In the genomic region with DNA sequence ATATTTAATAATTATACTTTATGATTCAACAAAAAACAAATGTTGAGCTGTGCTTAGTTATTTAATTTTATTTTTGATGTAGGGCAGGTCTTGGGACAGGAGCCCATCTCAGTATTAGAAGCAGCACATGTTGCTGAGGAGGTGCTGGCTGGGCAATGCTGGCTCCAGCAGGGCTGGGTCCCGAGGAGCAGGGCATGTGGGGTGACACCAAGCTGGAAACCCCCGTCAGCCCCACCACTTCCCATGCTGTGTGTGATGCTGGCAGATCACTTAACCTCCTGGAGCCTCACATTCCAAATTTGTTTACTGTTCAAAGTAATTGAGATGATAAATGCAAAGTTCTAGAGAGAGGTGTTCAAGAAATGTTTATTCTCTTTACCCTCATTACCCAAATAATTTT, we compare ENCODE assay signal across 20 cellular contexts.
DNase-seq lines count a peak whose midpoint lies in the region; ATAC-seq and TF ChIP-seq lines count a peak whose summit lies in the region.
"Had no signal": no experiment of that assay in that cellular context is flagged by ENCODE, and none has a peak within 500 bp of the region (broad histone marks: within the 10 kb centered on the region; RNA-seq: fewer than 3 reads in every experiment).

No MANE protein-coding gene starts in this region.

- no peak overlapping the region for H3K4me2 ChIP-seq in trophoblast cell (ENCODE audit: low read length)
- H3K4me2 ChIP-seq: KMS-11 had no signal

- H3K9me3 ChIP-seq in trophoblast cell (ENCODE audit: insufficient read depth, low read depth, low read length) (peaks cover 2% of the 10 kb centered on the region), esophagus squamous epithelium (peaks cover 0 to 6% (median 5%) of the 10 kb centered on the region in 3 donors)
- H3K9me3 ChIP-seq: colonic mucosa, ovary had no signal

- H2BK12ac ChIP-seq in trophoblast cell (ENCODE audit: low read length): no peak overlapping the region

- no CpG with 5 or more reads among the region's 2 CpGs for WGBS in trophoblast cell (ENCODE audit: extremely low coverage, insufficient coverage, insufficient read length)
- 37 to 57% methylated on average over 2 of the region's 2 CpGs for WGBS in esophagus squamous epithelium, 2 donors

- no peak for ATAC-seq in activated naive CD4-positive, alpha-beta T cell treated with anti-CD3 and anti-CD28 coated beads, Interleukin-2, amount 50 U/mL, for 72 hours
- ATAC-seq in HG03469 (IDR thresholded peaks at IDR 0.05; ENCODE audit: unreplicated experiment): peak; percentile 33

- peaks cover 10 to 20% of the 10 kb centered on the region in 2 donors for H3K9me3 Mint-ChIP-seq in activated naive CD4-positive, alpha-beta T cell treated with anti-CD3 and anti-CD28 coated beads, Interleukin-2, amount 50 U/mL, for 72 hours

- H2AK5ac ChIP-seq in trophoblast cell (ENCODE audit: low read length): peak overlapping the region; percentile 86

- H3K4me3 ChIP-seq in trophoblast cell (ENCODE audit: low read depth, low read length) (no peak overlapping the region), esophagus squamous epithelium (no peak overlapping the region)
- H3K4me3 ChIP-seq: colonic mucosa, ovary had no signal

- no peak overlapping the region for H4K8ac ChIP-seq in trophoblast cell (ENCODE audit: low read depth, low read length)

- intact Hi-C loops in esophagus squamous epithelium (cut with DNase I): no loop called here

- no peak overlapping the region for H3K23ac ChIP-seq in trophoblast cell (ENCODE audit: low read length)

- H3K27ac ChIP-seq in trophoblast cell (ENCODE audit: low read depth, low read length) (no peak overlapping the region), esophagus squamous epithelium (no peak overlapping the region)
- H3K27ac ChIP-seq: colonic mucosa, epithelial cell of prostate, KMS-11, ovary, RWPE1 had no signal

- TF ChIP-seq CTCF in esophagus squamous epithelium (IDR thresholded peaks at IDR 0.05): no peak

- no peak overlapping the region for H3K9ac ChIP-seq in trophoblast cell (ENCODE audit: low read length)
- H3K9ac ChIP-seq: KMS-11 had no signal

- peak overlapping the region; percentile 76 for H2BK120ac ChIP-seq in trophoblast cell (ENCODE audit: insufficient read depth, low read length, poor library complexity)

- no peak overlapping the region for H3K18ac ChIP-seq in trophoblast cell (ENCODE audit: low read length)

- peaks cover 9 to 11% of the 10 kb centered on the region in 2 donors for H3K36me3 Mint-ChIP-seq in activated naive CD4-positive, alpha-beta T cell treated with anti-CD3 and anti-CD28 coated beads, Interleukin-2, amount 50 U/mL, for 72 hours

- no peaks in the 10 kb centered on the region for H3K4me1 ChIP-seq in trophoblast cell (ENCODE audit: control insufficient read depth in 1 of 2, insufficient read depth in 2 of 2, low read length in 2 of 2)
- peaks cover 0 to 4% (median 0%) of the 10 kb centered on the region in 3 donors for H3K4me1 ChIP-seq in esophagus squamous epithelium
- H3K4me1 ChIP-seq: colonic mucosa had no signal

- H2AFZ ChIP-seq in trophoblast cell (ENCODE audit: insufficient read depth, low read length, poor library complexity): peak overlapping the region; percentile 71

- no peak overlapping the region for H4K12ac ChIP-seq in trophoblast cell (ENCODE audit: low read depth, low read length)

- H3K79me1 ChIP-seq in trophoblast cell (ENCODE audit: low read length): no peaks in the 10 kb centered on the region

- no peak overlapping the region for H3K27ac Mint-ChIP-seq in activated naive CD4-positive, alpha-beta T cell treated with anti-CD3 and anti-CD28 coated beads, Interleukin-2, amount 50 U/mL, for 72 hours
- H3K27ac Mint-ChIP-seq: HFFc6 had no signal

- no peak overlapping the region for H4K91ac ChIP-seq in trophoblast cell (ENCODE audit: low read depth, low read length)

- peak; percentile 45 for DNase-seq in activated naive CD4-positive, alpha-beta T cell treated with Interleukin-2 at 50 U/mL for 16 hours
- DNase-seq in activated naive CD4-positive, alpha-beta T cell treated with anti-CD3 and anti-CD28 coated beads, Interleukin-2, amount 50 U/mL, for 72 hours (ENCODE audit: low spot score in 2 of 2): no peak
- DNase-seq in effector CD4-positive, alpha-beta T cell: peak; percentile 43
- DNase-seq in trophoblast cell: peak in 1 of 2 donors; percentile 22
- DNase-seq in esophagus squamous epithelium (lab: John Stamatoyannopoulos, UW): no peak
- no peak for DNase-seq in NCI-H1417 treated with DMSO at 0.1 percent for 48 hours (lab: John Stamatoyannopoulos, UW)
- DNase-seq in KBM-7: no peak
- DNase-seq: anterior cingulate cortex, Calu3, colonic mucosa, HFFc6, NCI-H1092 treated with DMSO at 0.1 percent for 48 hours, ovary, small intestine, stomach had no signal

- in situ Hi-C loops in KBM-7 (cut with MboI; ENCODE audit: low pct_unique_long_range_greater_than_20kb, low sequenced_read_pairs): no loop called here

- H3K27me3 ChIP-seq in trophoblast cell (ENCODE audit: insufficient read depth, low read length) (no peaks in the 10 kb centered on the region), esophagus squamous epithelium (no peaks in the 10 kb centered on the region)
- H3K27me3 ChIP-seq: colonic mucosa, heart left ventricle, ovary, stomach had no signal

- TF ChIP-seq POLR2A in esophagus squamous epithelium (IDR thresholded peaks at IDR 0.05): no peak

- H2BK5ac ChIP-seq in trophoblast cell (ENCODE audit: low read depth, low read length, poor library complexity): no peak overlapping the region

- no peaks in the 10 kb centered on the region for H3K79me2 ChIP-seq in trophoblast cell (ENCODE audit: control insufficient read depth, insufficient read depth, low read length, poor library complexity)

- H3K36me3 ChIP-seq in trophoblast cell (ENCODE audit: control insufficient read depth in 1 of 2, insufficient read depth in 2 of 2, low read length in 2 of 2) (no peaks in the 10 kb centered on the region), esophagus squamous epithelium (no peaks in the 10 kb centered on the region)
- H3K36me3 ChIP-seq: colonic mucosa, heart left ventricle, ovary, stomach had no signal

- no peak overlapping the region for H3K14ac ChIP-seq in trophoblast cell (ENCODE audit: low read length)

- no peak overlapping the region for H3K4ac ChIP-seq in trophoblast cell (ENCODE audit: low read depth, low read length)

Comparison
In these comparisons a context has a peak if more than half of its experiments do, and no peak if none do; other contexts are left out.
1. DNase-seq: peak in activated naive CD4-positive, alpha-beta T cell treated with Interleukin-2 at 50 U/mL for 16 hours (single experiment) and effector CD4-positive, alpha-beta T cell (single experiment); none in activated naive CD4-positive, alpha-beta T cell treated with anti-CD3 and anti-CD28 coated beads, Interleukin-2, amount 50 U/mL, for 72 hours (0 of 2), esophagus squamous epithelium (single experiment), NCI-H1417 treated with DMSO at 0.1 percent for 48 hours (single experiment) and KBM-7 (single experiment).